22 cellular contexts compared by ENCODE assay signal in the genomic region with DNA sequence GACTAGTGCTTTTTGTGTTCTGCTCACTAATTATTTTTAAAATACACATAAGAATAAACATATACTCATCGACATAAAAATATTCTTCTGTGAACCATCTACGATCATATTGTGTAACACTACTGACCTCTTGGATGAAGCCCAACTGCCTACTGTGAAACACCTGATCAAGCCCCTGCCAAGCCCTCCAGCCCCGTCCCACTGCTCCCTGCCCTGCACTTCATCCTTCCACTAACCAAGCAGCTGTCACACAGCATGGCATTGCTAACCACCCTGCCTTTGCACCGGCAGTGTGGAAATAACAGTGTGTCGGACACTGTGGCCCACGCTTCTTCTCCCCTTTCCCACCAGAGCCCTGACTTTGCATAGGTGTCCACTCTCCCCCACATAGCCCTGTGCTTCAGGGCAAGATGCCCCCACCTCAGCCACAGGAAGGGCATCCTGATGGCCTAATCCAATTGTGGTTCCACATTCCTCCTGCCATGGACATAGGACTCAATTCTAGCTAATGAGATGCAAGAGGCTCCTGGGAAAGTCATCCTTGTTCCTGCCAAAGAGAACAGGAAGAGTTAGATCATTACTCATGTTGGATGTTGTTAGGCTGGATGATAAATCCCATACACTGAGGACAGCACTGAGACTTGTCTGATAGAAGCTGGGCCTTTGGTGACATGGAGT. TPM values are rescaled to one million over a fixed set of nuclear protein-coding genes. Genes with fewer than 3 reads are reported as not detected.
DNase-seq lines count a peak whose midpoint lies in the region; ATAC-seq and TF ChIP-seq lines count a peak whose summit lies in the region.
"Had no signal": no experiment of that assay in that cellular context is flagged by ENCODE, and none has a peak within 500 bp of the region (broad histone marks: within the 10 kb centered on the region; RNA-seq: fewer than 3 reads in every experiment).

No MANE protein-coding gene starts in this region.

- no peak overlapping the region for H3K4ac ChIP-seq in neuronal stem cell (ENCODE audit: low read length)

- in situ Hi-C loops in gastrocnemius medialis (cut with MboI; ENCODE audit: low sequenced_read_pairs in 4 of 4), result no loop called here

- H3K4me1 ChIP-seq in PC-3 (ENCODE audit: insufficient read depth, low read length), result peaks cover 28% of the 10 kb centered on the region
- H3K4me1 ChIP-seq in neuronal stem cell (ENCODE audit: control insufficient read depth in 2 of 2, insufficient read depth in 1 of 2, low read depth in 1 of 2, low read length in 2 of 2), result no peaks in the 10 kb centered on the region
- no peaks in the 10 kb centered on the region for H3K4me1 ChIP-seq in gastrocnemius medialis
- H3K4me1 ChIP-seq: BE2C, lower lobe of right lung, suprapubic skin had no signal

- H2AK5ac ChIP-seq in neuronal stem cell (ENCODE audit: low read depth, low read length), result no peak overlapping the region

- no peaks in the 10 kb centered on the region for H3K79me1 ChIP-seq in neuronal stem cell (ENCODE audit: low read depth, low read length)

- no peak overlapping the region for H2BK12ac ChIP-seq in neuronal stem cell (ENCODE audit: low read length)

- no peak for TF ChIP-seq POLR2A in gastrocnemius medialis (IDR thresholded peaks at IDR 0.05)

- DNase-seq in GM04503 (ENCODE audit: low read depth), result peak; percentile 34
- DNase-seq in PC-3, result peak; percentile 70
- DNase-seq in dermis blood vessel endothelial cell, result peak; percentile 33
- no peak for DNase-seq in neuronal stem cell (ENCODE audit: low spot score)
- DNase-seq in gastrocnemius medialis, result no peak
- DNase-seq in NCI-H510A (lab: John Stamatoyannopoulos, UW), result no peak
- DNase-seq in activated T-helper 2 cell treated with anti-CD3 and anti-CD28 coated beads, Interferon-gamma antibody, Interleukin-2, Interleukin-4, amounts not matched to agents 10 μg/mL and 5 μg/mL and 100 μg/mL, durations not matched to agents 14 hours and 24 hours and 36 hours (ENCODE audit: low spot score), result no peak
- DNase-seq: BE2C; Calu3; central memory CD4-positive, alpha-beta T cell; endodermal cell; lower lobe of right lung; naive thymus-derived CD4-positive, alpha-beta T cell; NCI-H1694; NK-92 treated with Interleukin-12 subunit alpha and Interleukin-12 subunit beta, amount 100 ng/mL, for 24 hours; SHP77; stimulated activated CD4-positive, alpha-beta T cell treated with anti-CD3 and anti-CD28 coated beads, Interleukin-4, amount 100 ng/mL, for 4 hours; stimulated activated CD8-positive, alpha-beta memory T cell treated with anti-CD3 and anti-CD28 coated beads, Interleukin-4, amount 100 ng/mL, for 48 hours had no signal

- no CpG with 5 or more reads among the region's 6 CpGs for WGBS in neuronal stem cell (ENCODE audit: extremely low coverage in 2 of 2, insufficient read length in 2 of 2, insufficient replicate concordance in 1 of 2), 2 donors

- CTCF ChIA-PET in PC-3 (lab: Charles Lee), result no interaction called here

- no peak overlapping the region for H3K4me3 ChIP-seq in PC-3 (ENCODE audit: low read length)
- H3K4me3 ChIP-seq in neuronal stem cell (ENCODE audit: low read length in 2 of 2), result peak overlapping the region in 1 of 2 donors; percentile 1
- H3K4me3 ChIP-seq in gastrocnemius medialis, result no peak overlapping the region
- H3K4me3 ChIP-seq: lower lobe of right lung, smooth muscle cell, suprapubic skin had no signal

- POLR2A ChIA-PET in PC-3 (lab: Charles Lee; ENCODE audit: unreplicated experiment), result interaction anchor here (0.5 kb wide), 1 partner anchor 35 kb away, joined by 3 read pairs; the partner anchor contains the start of gene ARID3B

- H3K9me2 ChIP-seq in PC-3 (replicated peaks; ENCODE audit: low read length), result no peaks in the 10 kb centered on the region

- no peaks in the 10 kb centered on the region for H3K9me3 Mint-ChIP-seq in activated T-helper 2 cell treated with anti-CD3 and anti-CD28 coated beads, Interferon-gamma antibody, Interleukin-2, Interleukin-4, amounts not matched to agents 10 μg/mL and 5 μg/mL and 100 μg/mL, durations not matched to agents 14 hours and 24 hours and 36 hours
- H3K9me3 Mint-ChIP-seq: activated T-helper 1 cell treated with anti-CD3 and anti-CD28 coated beads, Interleukin-12 subunit alpha, Interleukin-12 subunit beta, Interleukin-2, Interleukin-4 antibody, amounts not matched to agents 30 ng/mL and 10 ng/mL and 1 ng/mL, durations not matched to agents 14 hours and 24 hours and 36 hours had no signal

- H3K4me1 Mint-ChIP-seq in activated T-helper 2 cell treated with anti-CD3 and anti-CD28 coated beads, Interferon-gamma antibody, Interleukin-2, Interleukin-4, amounts not matched to agents 10 μg/mL and 5 μg/mL and 100 μg/mL, durations not matched to agents 14 hours and 24 hours and 36 hours (ENCODE audit: low read depth), result peaks cover 4% of the 10 kb centered on the region
- H3K4me1 Mint-ChIP-seq: endodermal cell had no signal

- H3K27ac ChIP-seq in PC-3 (ENCODE audit: low read length) (peak overlapping the region; percentile 89), neuronal stem cell (replicated peaks; ENCODE audit: low read length) (no peak overlapping the region), gastrocnemius medialis (no peak overlapping the region)
- H3K27ac ChIP-seq: lower lobe of right lung, suprapubic skin had no signal

- H4K91ac ChIP-seq in neuronal stem cell (ENCODE audit: low read depth, low read length, poor library complexity), result no peak overlapping the region

- H3F3A ChIP-seq in PC-3 (ENCODE audit: low read length, unreplicated experiment), result peaks cover 3% of the 10 kb centered on the region

- no peak overlapping the region for H3K4me2 ChIP-seq in PC-3 (ENCODE audit: low read length)
- H3K4me2 ChIP-seq in neuronal stem cell (ENCODE audit: insufficient read depth, low read length, poor library complexity, severe bottlenecking), result no peak overlapping the region
- H3K4me2 ChIP-seq: smooth muscle cell had no signal

- no peak overlapping the region for H2BK15ac ChIP-seq in neuronal stem cell (ENCODE audit: low read length)

- no peak for TF ChIP-seq CTCF in PC-3 (conservative IDR thresholded peaks at IDR 0.05; ENCODE audit: low read depth, low read length)
- no peak for TF ChIP-seq CTCF in gastrocnemius medialis (IDR thresholded peaks at IDR 0.05 in 4 of 5, conservative IDR thresholded peaks at IDR 0.05 in 1 of 5)

- no peaks in the 10 kb centered on the region for H4K20me1 ChIP-seq in PC-3 (ENCODE audit: low read length)

- no peak overlapping the region for H4K8ac ChIP-seq in neuronal stem cell (ENCODE audit: low read depth, low read length)

- H3K27ac Mint-ChIP-seq in activated T-helper 2 cell treated with anti-CD3 and anti-CD28 coated beads, Interferon-gamma antibody, Interleukin-2, Interleukin-4, amounts not matched to agents 10 μg/mL and 5 μg/mL and 100 μg/mL, durations not matched to agents 14 hours and 24 hours and 36 hours, result no peak overlapping the region
- H3K27ac Mint-ChIP-seq: activated T-helper 1 cell treated with anti-CD3 and anti-CD28 coated beads, Interleukin-12 subunit alpha, Interleukin-12 subunit beta, Interleukin-2, Interleukin-4 antibody, amounts not matched to agents 30 ng/mL and 10 ng/mL and 1 ng/mL, durations not matched to agents 14 hours and 24 hours and 36 hours; endodermal cell; naive thymus-derived CD4-positive, alpha-beta T cell had no signal

- H3K18ac ChIP-seq in neuronal stem cell (ENCODE audit: low read length), result peak overlapping the region; percentile 18

- no peak overlapping the region for H3K4me3 Mint-ChIP-seq in activated T-helper 2 cell treated with anti-CD3 and anti-CD28 coated beads, Interferon-gamma antibody, Interleukin-2, Interleukin-4, amounts not matched to agents 10 μg/mL and 5 μg/mL and 100 μg/mL, durations not matched to agents 14 hours and 24 hours and 36 hours (ENCODE audit: low read depth)
- H3K4me3 Mint-ChIP-seq: activated T-helper 1 cell treated with anti-CD3 and anti-CD28 coated beads, Interleukin-12 subunit alpha, Interleukin-12 subunit beta, Interleukin-2, Interleukin-4 antibody, amounts not matched to agents 30 ng/mL and 10 ng/mL and 1 ng/mL, durations not matched to agents 14 hours and 24 hours and 36 hours; endodermal cell; naive thymus-derived CD4-positive, alpha-beta T cell had no signal

- intact Hi-C loops in PC-3 (cut with micrococcal nuclease), result no loop called here
- intact Hi-C loops in gastrocnemius medialis (cut with DNase I; ENCODE audit: low total_unique reads), result no loop called here
- intact Hi-C loops in activated T-helper 2 cell treated with anti-CD3 and anti-CD28 coated beads, Interferon-gamma antibody, Interleukin-2, Interleukin-4, amounts not matched to agents 10 μg/mL and 5 μg/mL and 100 μg/mL, durations not matched to agents 14 hours and 24 hours and 36 hours (cut with micrococcal nuclease), result no loop called here

- H3K36me3 ChIP-seq in PC-3 (ENCODE audit: low read depth, low read length) (no peaks in the 10 kb centered on the region), neuronal stem cell (replicated peaks in 1 of 2; ENCODE audit: control insufficient read depth in 2 of 2, insufficient read depth in 2 of 2, low read length in 2 of 2) (peaks cover 6 to 11% of the 10 kb centered on the region in 2 donors), gastrocnemius medialis (no peaks in the 10 kb centered on the region)
- H3K36me3 ChIP-seq: BE2C, lower lobe of right lung, suprapubic skin had no signal

- peak overlapping the region; percentile 58 for H3K23ac ChIP-seq in neuronal stem cell (ENCODE audit: low read depth, low read length, poor library complexity)

- H3K27me3 ChIP-seq in PC-3 (ENCODE audit: low read length), result no peaks in the 10 kb centered on the region
- no peaks in the 10 kb centered on the region for H3K27me3 ChIP-seq in neuronal stem cell (ENCODE audit: control insufficient read depth in 3 of 3, insufficient read depth in 3 of 3, low read depth in 1 of 3, low read length in 3 of 3)
- H3K27me3 ChIP-seq in gastrocnemius medialis, result no peaks in the 10 kb centered on the region
- H3K27me3 ChIP-seq: BE2C, suprapubic skin had no signal

- peak overlapping the region; percentile 84 for H3K14ac ChIP-seq in neuronal stem cell (ENCODE audit: low read length)

- BruUV-seq in PC-3 (replicated peaks; lab: Mats Ljungman, UMichigan), result no TSS peak

- no peak overlapping the region for H2BK5ac ChIP-seq in neuronal stem cell (ENCODE audit: low read length)

- no peaks in the 10 kb centered on the region for H3K27me3 Mint-ChIP-seq in activated T-helper 2 cell treated with anti-CD3 and anti-CD28 coated beads, Interferon-gamma antibody, Interleukin-2, Interleukin-4, amounts not matched to agents 10 μg/mL and 5 μg/mL and 100 μg/mL, durations not matched to agents 14 hours and 24 hours and 36 hours (ENCODE audit: low read depth)
- H3K27me3 Mint-ChIP-seq: naive thymus-derived CD4-positive, alpha-beta T cell had no signal

- H2BK120ac ChIP-seq in neuronal stem cell (ENCODE audit: low read depth, low read length), result no peak overlapping the region

- peaks cover 15% of the 10 kb centered on the region for H3K36me3 Mint-ChIP-seq in activated T-helper 2 cell treated with anti-CD3 and anti-CD28 coated beads, Interferon-gamma antibody, Interleukin-2, Interleukin-4, amounts not matched to agents 10 μg/mL and 5 μg/mL and 100 μg/mL, durations not matched to agents 14 hours and 24 hours and 36 hours (ENCODE audit: low read depth)

- H3K9ac ChIP-seq in PC-3 (ENCODE audit: low read length), result peak overlapping the region; percentile 18; the same call in 1 of the 2 replicates
- no peak overlapping the region for H3K9ac ChIP-seq in neuronal stem cell (ENCODE audit: low read depth, low read length, poor library complexity)

- ATAC-seq in PC-3 (peak; percentile 32), gastrocnemius medialis (no peak)
- ATAC-seq: HCT116; lower lobe of right lung; naive thymus-derived CD4-positive, alpha-beta T cell had no signal

- H2AFZ ChIP-seq in PC-3 (ENCODE audit: low read length) (no peak overlapping the region), neuronal stem cell (ENCODE audit: low read length) (no peak overlapping the region)

- H3K79me2 ChIP-seq in PC-3 (ENCODE audit: low read length), result no peaks in the 10 kb centered on the region

- H3K9me3 ChIP-seq in PC-3 (ENCODE audit: low read length) (no peaks in the 10 kb centered on the region), neuronal stem cell (replicated peaks in 1 of 2; ENCODE audit: control insufficient read depth in 2 of 2, insufficient read depth in 1 of 2, low read depth in 1 of 2, low read length in 2 of 2) (no peaks in the 10 kb centered on the region), gastrocnemius medialis (no peaks in the 10 kb centered on the region)
- H3K9me3 ChIP-seq: BE2C, lower lobe of right lung, suprapubic skin had no signal

RNA-seq across cellular contexts. Expression of gene ARID3B, which starts 35.0 kb away (rescaled TPM):
- total RNA-seq in PC-3 (2014; rRNA removed) (17.4 and 19.0 TPM in 2 replicates), dermis blood vessel endothelial cell (4.6 and 6.1 TPM in 2 replicates), gastrocnemius medialis (1 to 10 TPM; 1.8 to 6.7 (median 4.6) TPM)
- polyA plus RNA-seq in neuronal stem cell (2013, experiment 1 of 2), result 63.3 TPM
- polyA plus RNA-seq in neuronal stem cell (2013, experiment 2 of 2), result 66.0 TPM
- total RNA-seq in activated T-helper 2 cell treated with anti-CD3 and anti-CD28 coated beads, Interferon-gamma antibody, Interleukin-2, Interleukin-4, amounts not matched to agents 10 μg/mL and 5 μg/mL and 100 μg/mL, durations not matched to agents 14 hours and 24 hours and 36 hours, result 35.6 and 41.2 TPM in 2 replicates

RNA-seq across cellular contexts. Expression of gene UBL7, which starts 45.0 kb away (rescaled TPM):
- total RNA-seq in PC-3 (2014; rRNA removed) (46.1 and 57.1 TPM in 2 replicates), dermis blood vessel endothelial cell (36.4 and 43.1 TPM in 2 replicates), gastrocnemius medialis (100 to 1,000 TPM in 1 of 4 donors, 10 to 100 TPM in 3; 66.4 to 139 (median 83.2) TPM)
- 45.9 TPM for polyA plus RNA-seq in neuronal stem cell (2013, experiment 1 of 2)
- 44.1 TPM for polyA plus RNA-seq in neuronal stem cell (2013, experiment 2 of 2)
- total RNA-seq in activated T-helper 2 cell treated with anti-CD3 and anti-CD28 coated beads, Interferon-gamma antibody, Interleukin-2, Interleukin-4, amounts not matched to agents 10 μg/mL and 5 μg/mL and 100 μg/mL, durations not matched to agents 14 hours and 24 hours and 36 hours, result 55.3 and 59.1 TPM in 2 replicates

Comparison
In these comparisons a context has a peak if more than half of its experiments do, and no peak if none do; other contexts are left out.
1. DNase-seq: peak in GM04503 (single experiment), PC-3 (single experiment) and dermis blood vessel endothelial cell (single experiment); none in neuronal stem cell (single experiment), gastrocnemius medialis (0 of 2), NCI-H510A (single experiment) and activated T-helper 2 cell treated with anti-CD3 and anti-CD28 coated beads, Interferon-gamma antibody, Interleukin-2, Interleukin-4, amounts not matched to agents 10 μg/mL and 5 μg/mL and 100 μg/mL, durations not matched to agents 14 hours and 24 hours and 36 hours (single experiment).